In genomic region chr15:62846805-62847481, GRCh38 we compare ENCODE assay signal across 24 cellular contexts.
"Had no signal": no experiment of that assay in that cellular context is flagged by ENCODE, and none has a peak within 500 bp of the region (broad histone marks: within the 10 kb centered on the region; RNA-seq: fewer than 3 reads in every experiment).

No MANE protein-coding gene starts in this region.

- H3K9me3 ChIP-seq: esophagus muscularis mucosa, left ventricle myocardium inferior, right atrium auricular region, spleen, vagina had no signal

- H3K27me3 ChIP-seq: esophagus muscularis mucosa, foreskin keratinocyte, right atrium auricular region, vagina had no signal

- H3K27ac Mint-ChIP-seq: activated CD4-positive, alpha-beta memory T cell treated with anti-CD3 and anti-CD28 coated beads for 36 hours; activated CD4-positive, alpha-beta T cell treated with anti-CD3 and anti-CD28 coated beads, Interleukin-2, amount 10 ng/mL, durations not matched to agents 24 days and 14 days; activated naive CD4-positive, alpha-beta T cell treated with anti-CD3 and anti-CD28 coated beads, Interleukin-2, amount 10 ng/mL, durations not matched to agents 7 days and 5 days; activated T-helper 1 cell treated with anti-CD3 and anti-CD28 coated beads, Interleukin-12 subunit alpha, Interleukin-12 subunit beta, Interleukin-2, Interleukin-4 antibody, amounts not matched to agents 30 ng/mL and 10 ng/mL and 1 ng/mL, durations not matched to agents 14 hours and 24 hours and 36 hours; naive B cell; T-helper 1 cell treated with Interleukin-12 subunit alpha and Interleukin-12 subunit beta and Interleukin-4 antibody, amounts not matched to agents 30 μg/mL and 1 μg/mL, for 36 hours had no signal

- H3K27me3 Mint-ChIP-seq: activated CD4-positive, alpha-beta T cell treated with anti-CD3 and anti-CD28 coated beads, Interleukin-2, amount 10 ng/mL, durations not matched to agents 24 days and 14 days; type B pancreatic cell had no signal

- H3K36me3 Mint-ChIP-seq: activated CD4-positive, alpha-beta memory T cell treated with anti-CD3 and anti-CD28 coated beads for 36 hours; activated naive CD4-positive, alpha-beta T cell treated with anti-CD3 and anti-CD28 coated beads, Interleukin-2, amount 10 ng/mL, durations not matched to agents 7 days and 5 days; naive B cell had no signal

- H3K9me3 Mint-ChIP-seq: activated CD4-positive, alpha-beta memory T cell treated with anti-CD3 and anti-CD28 coated beads for 36 hours; activated CD4-positive, alpha-beta T cell treated with anti-CD3 and anti-CD28 coated beads, Interleukin-2, amount 10 ng/mL, durations not matched to agents 24 days and 14 days; activated naive CD4-positive, alpha-beta T cell treated with anti-CD3 and anti-CD28 coated beads, Interleukin-2, amount 10 ng/mL, durations not matched to agents 7 days and 5 days; activated T-helper 1 cell treated with anti-CD3 and anti-CD28 coated beads, Interleukin-12 subunit alpha, Interleukin-12 subunit beta, Interleukin-2, Interleukin-4 antibody, amounts not matched to agents 30 ng/mL and 10 ng/mL and 1 ng/mL, durations not matched to agents 14 hours and 24 hours and 36 hours; naive B cell; T-helper 1 cell treated with Interleukin-12 subunit alpha and Interleukin-12 subunit beta and Interleukin-4 antibody, amounts not matched to agents 30 μg/mL and 1 μg/mL, for 36 hours; type B pancreatic cell had no signal

- DNase-seq: activated CD4-positive, alpha-beta memory T cell treated with anti-CD3 and anti-CD28 coated beads for 36 hours; activated CD4-positive, alpha-beta T cell treated with anti-CD3 and anti-CD28 coated beads, Interleukin-2, amount 10 ng/mL, durations not matched to agents 24 days and 14 days; activated CD4-positive, CD25-positive, alpha-beta regulatory T cell treated with anti-CD3 and anti-CD28 coated beads, Interleukin-2, amount 50 U/mL, for 72 hours; activated CD8-positive, alpha-beta memory T cell treated with anti-CD3 and anti-CD28 coated beads, Interleukin-2, amount 50 U/mL, for 4 hours; activated gamma-delta T cell; activated naive CD4-positive, alpha-beta T cell treated with anti-CD3 and anti-CD28 coated beads, Interleukin-2, amount 10 ng/mL, durations not matched to agents 7 days and 5 days; activated T-cell treated with anti-CD3 and anti-CD28 coated beads, Interleukin-2, amount 50 U/mL, for 1 hour; amniotic stem cell; foreskin keratinocyte; left ventricle myocardium inferior; naive B cell; spleen; stimulated activated naive CD4-positive, alpha-beta T cell; SW 1271; T-helper 9 cell had no signal

- H3K4me3 Mint-ChIP-seq: activated CD4-positive, alpha-beta memory T cell treated with anti-CD3 and anti-CD28 coated beads for 36 hours; activated CD4-positive, alpha-beta T cell treated with anti-CD3 and anti-CD28 coated beads, Interleukin-2, amount 10 ng/mL, durations not matched to agents 24 days and 14 days; activated naive CD4-positive, alpha-beta T cell treated with anti-CD3 and anti-CD28 coated beads, Interleukin-2, amount 10 ng/mL, durations not matched to agents 7 days and 5 days; activated T-helper 1 cell treated with anti-CD3 and anti-CD28 coated beads, Interleukin-12 subunit alpha, Interleukin-12 subunit beta, Interleukin-2, Interleukin-4 antibody, amounts not matched to agents 30 ng/mL and 10 ng/mL and 1 ng/mL, durations not matched to agents 14 hours and 24 hours and 36 hours; naive B cell; T-helper 1 cell treated with Interleukin-12 subunit alpha and Interleukin-12 subunit beta and Interleukin-4 antibody, amounts not matched to agents 30 μg/mL and 1 μg/mL, for 36 hours; type B pancreatic cell had no signal

- H3K36me3 ChIP-seq: left ventricle myocardium inferior, right atrium auricular region, spleen, vagina had no signal

- H3K4me1 Mint-ChIP-seq: activated CD4-positive, alpha-beta T cell treated with anti-CD3 and anti-CD28 coated beads, Interleukin-2, amount 10 ng/mL, durations not matched to agents 24 days and 14 days; activated naive CD4-positive, alpha-beta T cell treated with anti-CD3 and anti-CD28 coated beads, Interleukin-2, amount 10 ng/mL, durations not matched to agents 7 days and 5 days; naive B cell had no signal

- H3K4me3 ChIP-seq: esophagus muscularis mucosa, left ventricle myocardium inferior, lung, right atrium auricular region, spleen, vagina had no signal

- H3K27ac ChIP-seq: esophagus muscularis mucosa, foreskin keratinocyte, left ventricle myocardium inferior, right atrium auricular region, spleen, vagina, VCaP had no signal

- FAIRE-seq: TTC549 had no signal
